Comparison of ENCODE assay signal across 1 cellular context in genomic region chr17:74699236-74699635, GRCh38.
A peak's percentile ranks its signal among the peaks of the same experiment; 100 is the strongest.
TF ChIP-seq lines count a peak whose summit lies in the region.

No MANE protein-coding gene starts in this region.

TF ChIP-seq in HepG2, 621 proteins besides CTCF, POLR2A, EP300 and RAD21:
- peak; percentile 72 for TF ChIP-seq ATF7 (IDR thresholded peaks at IDR 0.05)
- no peak for TF ChIP-seq ATF7 (CRISPR knock-in tag; IDR thresholded peaks at IDR 0.05)
- no peak for TF ChIP-seq AGO1 (IDR thresholded peaks at IDR 0.05; ENCODE audit: low read depth, low read length, poor library complexity, severe bottlenecking)
